ENCODE assay signal across 1 cellular context in genomic region chr3:9793161-9793781, GRCh38.
TF ChIP-seq lines count a peak whose summit lies in the region.

No MANE protein-coding gene starts in this region.

TF ChIP-seq in HEK293, 187 proteins besides CTCF, POLR2A, EP300 and RAD21 (continued from another document):
- TF ChIP-seq PRDM4 (tag by site-specific recombination; IDR thresholded peaks at IDR 0.05), result no peak
- peak; percentile 11 for TF ChIP-seq GLIS2 (tag by site-specific recombination; IDR thresholded peaks at IDR 0.05)
- TF ChIP-seq PATZ1 (tag by site-specific recombination; IDR thresholded peaks at IDR 0.05), result peak; percentile 52
- no peak for TF ChIP-seq ZNF311 (tag by site-specific recombination; IDR thresholded peaks at IDR 0.05; ENCODE audit: borderline replicate concordance)
- TF ChIP-seq KLF7 (tag by site-specific recombination; IDR thresholded peaks at IDR 0.05; ENCODE audit: borderline replicate concordance), result no peak
